In the genomic region with DNA sequence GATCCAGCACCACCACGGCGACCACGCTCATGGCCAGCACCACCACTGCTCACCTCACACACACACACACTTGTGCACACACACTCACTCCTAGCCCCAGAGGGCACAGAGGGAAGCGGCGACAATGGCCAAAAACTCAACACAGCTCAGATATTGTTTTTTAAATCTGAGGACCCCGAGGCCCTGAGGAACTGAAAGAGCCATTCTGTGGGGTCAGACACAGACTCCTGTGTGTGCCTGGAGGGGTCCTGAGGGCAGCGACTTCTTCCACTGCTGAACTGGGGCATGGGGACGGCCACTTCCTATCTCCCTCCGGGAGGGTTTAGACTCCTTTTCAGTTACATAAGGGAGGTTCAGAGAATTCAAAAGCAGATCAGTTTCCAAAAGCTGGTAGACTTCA, we compare ENCODE assay signal across 27 cellular contexts.
"Had no signal": no experiment of that assay in that cellular context is flagged by ENCODE, and none has a peak within 500 bp of the region (broad histone marks: within the 10 kb centered on the region; RNA-seq: fewer than 3 reads in every experiment).

No MANE protein-coding gene starts in this region.

- DNase-seq: activated CD4-positive, alpha-beta memory T cell treated with anti-CD3 and anti-CD28 coated beads for 36 hours; activated CD4-positive, alpha-beta T cell treated with anti-CD3 and anti-CD28 coated beads for 36 hours; activated CD4-positive, alpha-beta T cell treated with anti-CD3 and anti-CD28 coated beads, Interleukin-2, amount 10 ng/mL, durations not matched to agents 24 days and 14 days; activated CD4-positive, CD25-positive, alpha-beta regulatory T cell; activated CD4-positive, CD25-positive, alpha-beta regulatory T cell treated with anti-CD3 and anti-CD28 coated beads, Interleukin-2, amount 50 U/mL, for 72 hours; activated CD8-positive, alpha-beta memory T cell treated with anti-CD3 and anti-CD28 coated beads, Interleukin-2, amount 10 ng/mL, durations not matched to agents 7 days and 5 days; activated CD8-positive, alpha-beta memory T cell treated with anti-CD3 and anti-CD28 coated beads, Interleukin-2, amount 50 U/mL, for 4 hours; activated CD8-positive, alpha-beta T cell treated with anti-CD3 and anti-CD28 coated beads, Interleukin-2, amount 10 ng/mL, durations not matched to agents 7 days and 5 days; activated effector memory CD4-positive, alpha-beta T cell treated with anti-CD3 and anti-CD28 coated beads, Interleukin-2, amount 50 U/mL, for 16 hours; activated naive CD4-positive, alpha-beta T cell treated with anti-CD3 and anti-CD28 coated beads for 36 hours; activated naive CD8-positive, alpha-beta T cell treated with anti-CD3 and anti-CD28 coated beads for 36 hours; activated naive CD8-positive, alpha-beta T cell treated with anti-CD3 and anti-CD28 coated beads, Interleukin-2, amount 50 U/mL, for 24 hours; activated T-cell treated with anti-CD3 and anti-CD28 coated beads, Interleukin-2, amount 50 U/mL, for 1 hour; activated T-cell treated with anti-CD3 and anti-CD28 coated beads, Interleukin-2, amount 50 U/mL, for 48 hours; adrenal gland; amygdala; dorsolateral prefrontal cortex; effector memory CD4-positive, alpha-beta T cell; endodermal cell; foreskin fibroblast; T-helper 1 cell; T-helper 17 cell; T1000 had no signal

- H3K4me1 ChIP-seq: adrenal gland, ascending aorta, breast epithelium had no signal

- H3K9me3 ChIP-seq: adrenal gland, ascending aorta, breast epithelium had no signal

- H3K27ac ChIP-seq: adrenal gland, ascending aorta, breast epithelium, cardiac muscle cell, coronary artery had no signal

- H3K27me3 ChIP-seq: adrenal gland, ascending aorta had no signal

- H3K4me3 ChIP-seq: adrenal gland, ascending aorta, breast epithelium, cardiac muscle cell, coronary artery, dorsolateral prefrontal cortex had no signal

- H3K36me3 ChIP-seq: adrenal gland, ascending aorta, breast epithelium, cardiac muscle cell had no signal
